11 cellular contexts compared by ENCODE assay signal in genomic region chr21:45482899-45483821, GRCh38. TPM values are rescaled to one million over a fixed set of nuclear protein-coding genes. Genes with fewer than 3 reads are reported as not detected.
DNase-seq lines count a peak whose midpoint lies in the region; ATAC-seq and TF ChIP-seq lines count a peak whose summit lies in the region.
"Had no signal": no experiment of that assay in that cellular context is flagged by ENCODE, and none has a peak within 500 bp of the region (broad histone marks: within the 10 kb centered on the region; RNA-seq: fewer than 3 reads in every experiment).

No MANE protein-coding gene starts in this region.

- H3K36me3 Mint-ChIP-seq in activated T-helper 2 cell treated with anti-CD3 and anti-CD28 coated beads, Interferon-gamma antibody, Interleukin-2, Interleukin-4, amounts not matched to agents 10 μg/mL and 5 μg/mL and 100 μg/mL, durations not matched to agents 14 hours and 24 hours and 36 hours (ENCODE audit: low read depth) = no peaks in the 10 kb centered on the region
- peaks cover 16% of the 10 kb centered on the region for H3K36me3 Mint-ChIP-seq in type B pancreatic cell

- H3K9me3 Mint-ChIP-seq in activated T-helper 2 cell treated with anti-CD3 and anti-CD28 coated beads, Interferon-gamma antibody, Interleukin-2, Interleukin-4, amounts not matched to agents 10 μg/mL and 5 μg/mL and 100 μg/mL, durations not matched to agents 14 hours and 24 hours and 36 hours = no peaks in the 10 kb centered on the region
- no peaks in the 10 kb centered on the region for H3K9me3 Mint-ChIP-seq in type B pancreatic cell

- H3K27ac ChIP-seq in lower lobe of right lung (peak overlapping the region; percentile 79), thoracic aorta (no peak overlapping the region), coronary artery (peak overlapping the region in 1 of 2 donors; percentile 48)
- H3K27ac ChIP-seq: gastrocnemius medialis, SJCRH30 had no signal

- H3K4me3 ChIP-seq in lower lobe of right lung (peak overlapping the region; percentile 27), thoracic aorta (peak overlapping the region; percentile 20), coronary artery (no peak overlapping the region)
- H3K4me3 ChIP-seq: gastrocnemius medialis, MG63, SJCRH30 had no signal

- DNase-seq in activated T-cell treated with anti-CD3 and anti-CD28 coated beads for 1 hour (ENCODE audit: low read depth) (peak; percentile 37), lower lobe of right lung (peak; percentile 65), thoracic aorta (ENCODE audit: low spot score) (no peak), coronary artery (ENCODE audit: low spot score) (no peak), type B pancreatic cell (ENCODE audit: extremely low spot score, unreplicated experiment) (no peak)
- no peak for DNase-seq in activated T-cell treated with anti-CD3 and anti-CD28 coated beads, Interleukin-2, amount 50 U/mL, for 48 hours
- peak; percentile 52 for DNase-seq in activated T-helper 2 cell treated with anti-CD3 and anti-CD28 coated beads, Interferon-gamma antibody, Interleukin-2, Interleukin-4, amounts not matched to agents 10 μg/mL and 5 μg/mL and 100 μg/mL, durations not matched to agents 14 hours and 24 hours and 36 hours (ENCODE audit: low spot score)
- DNase-seq: gastrocnemius medialis, MG63, SJCRH30 had no signal

- peaks cover 25% of the 10 kb centered on the region for H3K36me3 ChIP-seq in lower lobe of right lung
- H3K36me3 ChIP-seq in thoracic aorta = peaks cover 62% of the 10 kb centered on the region
- H3K36me3 ChIP-seq: gastrocnemius medialis, MG63, SJCRH30 had no signal

- H3K4me1 ChIP-seq in lower lobe of right lung (peaks cover 11% of the 10 kb centered on the region), thoracic aorta (ENCODE audit: control insufficient read depth in 1 of 2, low read depth in 2 of 2) (no peaks in the 10 kb centered on the region)
- H3K4me1 ChIP-seq: gastrocnemius medialis had no signal

- TF ChIP-seq CTCF in lower lobe of right lung (IDR thresholded peaks at IDR 0.05) = no peak
- TF ChIP-seq CTCF in thoracic aorta (IDR thresholded peaks at IDR 0.05) = no peak
- TF ChIP-seq CTCF in coronary artery (IDR thresholded peaks at IDR 0.05) = no peak
- TF ChIP-seq CTCF in type B pancreatic cell (conservative IDR thresholded peaks at IDR 0.05) = no peak

- H3K27me3 ChIP-seq in lower lobe of right lung (ENCODE audit: low read depth) = no peaks in the 10 kb centered on the region
- H3K27me3 ChIP-seq in thoracic aorta (replicated peaks; ENCODE audit: insufficient read depth) = no peaks in the 10 kb centered on the region
- H3K27me3 ChIP-seq: gastrocnemius medialis, MG63, SJCRH30 had no signal

- no peaks in the 10 kb centered on the region for H3K9me3 ChIP-seq in lower lobe of right lung
- no peaks in the 10 kb centered on the region for H3K9me3 ChIP-seq in thoracic aorta
- H3K9me3 ChIP-seq: gastrocnemius medialis, MG63, SJCRH30 had no signal

- intact Hi-C loops in activated T-helper 2 cell treated with anti-CD3 and anti-CD28 coated beads, Interferon-gamma antibody, Interleukin-2, Interleukin-4, amounts not matched to agents 10 μg/mL and 5 μg/mL and 100 μg/mL, durations not matched to agents 14 hours and 24 hours and 36 hours (cut with micrococcal nuclease) = no loop called here
- intact Hi-C loops in lower lobe of right lung (cut with DNase I) = no loop called here

- ATAC-seq in lower lobe of right lung (peak in 1 of 2 donors; percentile 28), thoracic aorta (ENCODE audit: insufficient number of reproducible peaks, low FRiP score, low read depth) (no peak), GM19467 (IDR thresholded peaks at IDR 0.05; ENCODE audit: unreplicated experiment) (no peak)
- ATAC-seq: gastrocnemius medialis had no signal

- H3K27ac Mint-ChIP-seq in activated T-helper 2 cell treated with anti-CD3 and anti-CD28 coated beads, Interferon-gamma antibody, Interleukin-2, Interleukin-4, amounts not matched to agents 10 μg/mL and 5 μg/mL and 100 μg/mL, durations not matched to agents 14 hours and 24 hours and 36 hours = peak overlapping the region; percentile 87
- H3K27ac Mint-ChIP-seq in type B pancreatic cell = no peak overlapping the region

- no peaks in the 10 kb centered on the region for H3K27me3 Mint-ChIP-seq in activated T-helper 2 cell treated with anti-CD3 and anti-CD28 coated beads, Interferon-gamma antibody, Interleukin-2, Interleukin-4, amounts not matched to agents 10 μg/mL and 5 μg/mL and 100 μg/mL, durations not matched to agents 14 hours and 24 hours and 36 hours (ENCODE audit: low read depth)
- no peaks in the 10 kb centered on the region for H3K27me3 Mint-ChIP-seq in type B pancreatic cell

- H3K4me1 Mint-ChIP-seq in activated T-helper 2 cell treated with anti-CD3 and anti-CD28 coated beads, Interferon-gamma antibody, Interleukin-2, Interleukin-4, amounts not matched to agents 10 μg/mL and 5 μg/mL and 100 μg/mL, durations not matched to agents 14 hours and 24 hours and 36 hours (ENCODE audit: low read depth) = peaks cover 16% of the 10 kb centered on the region
- H3K4me1 Mint-ChIP-seq in type B pancreatic cell (ENCODE audit: unreplicated experiment) = peaks cover 7% of the 10 kb centered on the region

- peak overlapping the region; percentile 18 for H3K4me3 Mint-ChIP-seq in activated T-helper 2 cell treated with anti-CD3 and anti-CD28 coated beads, Interferon-gamma antibody, Interleukin-2, Interleukin-4, amounts not matched to agents 10 μg/mL and 5 μg/mL and 100 μg/mL, durations not matched to agents 14 hours and 24 hours and 36 hours (ENCODE audit: low read depth)
- H3K4me3 Mint-ChIP-seq in type B pancreatic cell = no peak overlapping the region

RNA-seq across cellular contexts. Expression of gene SLC19A1, which starts 59.1 kb away (rescaled TPM):
- total RNA-seq in activated T-helper 2 cell treated with anti-CD3 and anti-CD28 coated beads, Interferon-gamma antibody, Interleukin-2, Interleukin-4, amounts not matched to agents 10 μg/mL and 5 μg/mL and 100 μg/mL, durations not matched to agents 14 hours and 24 hours and 36 hours = 68.1 and 72.7 TPM in 2 replicates
- total RNA-seq in lower lobe of right lung (50.7 TPM), thoracic aorta (1 to 10 TPM; 4.7 to 6.1 TPM), type B pancreatic cell (ENCODE audit: low replicate concordance) (10.6 and 28.2 TPM in 2 replicates)

Comparison
In these comparisons a context has a peak if more than half of its experiments do, and no peak if none do; other contexts are left out.
1. DNase-seq: peak in activated T-cell treated with anti-CD3 and anti-CD28 coated beads for 1 hour (single experiment), activated T-helper 2 cell treated with anti-CD3 and anti-CD28 coated beads, Interferon-gamma antibody, Interleukin-2, Interleukin-4, amounts not matched to agents 10 μg/mL and 5 μg/mL and 100 μg/mL, durations not matched to agents 14 hours and 24 hours and 36 hours (single experiment) and lower lobe of right lung (single experiment); none in activated T-cell treated with anti-CD3 and anti-CD28 coated beads, Interleukin-2, amount 50 U/mL, for 48 hours (0 of 2), thoracic aorta (single experiment), coronary artery (single experiment) and type B pancreatic cell (single experiment).